In the genomic region with DNA sequence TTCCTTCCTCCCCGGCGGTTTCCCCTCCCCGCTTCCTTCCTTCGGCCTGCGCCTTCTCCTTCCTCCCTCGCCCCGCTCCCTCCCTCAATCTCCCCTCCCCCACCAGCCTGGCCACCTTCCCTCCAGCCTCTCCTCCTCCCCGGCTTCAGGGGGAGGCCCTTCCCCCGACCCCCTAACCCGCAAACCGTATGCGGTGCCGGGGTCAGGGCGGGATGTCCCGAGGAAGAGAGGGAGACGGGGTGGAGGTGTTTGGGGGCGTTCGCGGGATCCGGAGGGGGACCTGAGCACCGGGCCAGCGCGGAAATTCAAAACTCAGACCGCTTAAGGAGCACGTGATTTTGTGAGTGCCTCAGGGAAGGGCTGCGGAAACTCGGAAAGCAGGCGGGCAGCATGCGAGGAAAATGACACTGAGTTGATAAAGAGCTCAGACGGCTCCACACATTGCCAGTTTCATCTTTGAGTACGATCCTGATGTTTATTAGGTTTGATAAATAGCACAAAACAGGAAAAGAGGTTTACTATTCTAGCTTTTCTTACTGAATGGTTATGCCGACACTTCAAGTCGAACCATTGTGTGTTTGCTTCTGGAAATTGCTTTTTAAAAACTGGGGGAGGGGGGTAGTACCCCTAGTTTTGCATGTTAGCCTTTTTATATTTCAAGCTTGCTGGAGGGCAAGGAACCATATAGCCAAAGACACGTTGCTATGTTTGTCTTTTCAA, we compare ENCODE assay signal across 8 cellular contexts. TPM values are rescaled to one million over a fixed set of nuclear protein-coding genes. Genes with fewer than 3 reads are reported as not detected.
DNase-seq lines count a peak whose midpoint lies in the region; ATAC-seq and TF ChIP-seq lines count a peak whose summit lies in the region.

No MANE protein-coding gene starts in this region.

- WGBS in mammary epithelial cell (ENCODE audit: low coverage, missing lambda C conversion rate) = 7% methylated on average over 5 of the region's 34 CpGs

- CTCF ChIA-PET in mammary epithelial cell (lab: Charles Lee; ENCODE audit: low non-redundant PET) = interaction anchor here (0.7 kb wide), 1 partner anchor 1975 kb away, joined by 3 read pairs; no protein-coding TSS in a partner anchor

- H3K27me3 ChIP-seq in SU-DHL-6 (ENCODE audit: low read length) (no peaks in the 10 kb centered on the region), mammary epithelial cell (ENCODE audit: insufficient read depth, low read length) (no peaks in the 10 kb centered on the region)

- DNase-seq in EH (ENCODE audit: low read depth) (peak; percentile 77), LoVo (ENCODE audit: low spot score) (peak; percentile 73), mammary epithelial cell (peak; percentile 67), kidney tubule cell (ENCODE audit: low spot score) (peak; percentile 73)
- peak; percentile 40 for DNase-seq in stimulated activated CD4-positive, alpha-beta T cell treated with anti-CD3 and anti-CD28 coated beads, Interleukin-4, amount 100 ng/mL, for 24 hours

- no peak for ATAC-seq in GM19455 (IDR thresholded peaks at IDR 0.05; ENCODE audit: unreplicated experiment)
- no peak for ATAC-seq in GM18861 (IDR thresholded peaks at IDR 0.05; ENCODE audit: unreplicated experiment)

- no peaks in the 10 kb centered on the region for H3K36me3 ChIP-seq in SU-DHL-6 (ENCODE audit: low read length)
- no peaks in the 10 kb centered on the region for H3K36me3 ChIP-seq in mammary epithelial cell (ENCODE audit: insufficient read depth, low read length)

- H3K4me1 ChIP-seq in mammary epithelial cell (ENCODE audit: insufficient read depth, low read length) = peaks cover 20% of the 10 kb centered on the region

- H3F3A ChIP-seq in SU-DHL-6 (ENCODE audit: insufficient read depth) = peaks cover 52% of the 10 kb centered on the region

- H3K4me3 ChIP-seq in SU-DHL-6 (ENCODE audit: insufficient read depth, low read length, poor library complexity, severe bottlenecking) (peak overlapping the region; percentile 98), mammary epithelial cell (replicated peaks in 1 of 3; ENCODE audit: insufficient read depth in 1 of 3, low read depth in 2 of 3, low read length in 3 of 3) (peak overlapping the region; percentile 83 to 95 (median 89))

- H3K4me2 ChIP-seq in SU-DHL-6 (ENCODE audit: low read depth, low read length, poor library complexity, severe bottlenecking) (peak overlapping the region; percentile 99), mammary epithelial cell (ENCODE audit: insufficient read depth, low read depth, low read length) (peak overlapping the region; percentile 90)

- H3K9ac ChIP-seq in SU-DHL-6 (ENCODE audit: low read length) (peak overlapping the region; percentile 91), mammary epithelial cell (ENCODE audit: insufficient read depth, low read length) (peak overlapping the region; percentile 85)

- BruUV-seq in mammary epithelial cell (replicated peaks; lab: Mats Ljungman, UMichigan) = TSS peak; percentile 49

- TF ChIP-seq CTCF in SU-DHL-6 (IDR thresholded peaks at IDR 0.05; ENCODE audit: insufficient read depth, low read length, poor library complexity, severe bottlenecking) (no peak), mammary epithelial cell (conservative IDR thresholded peaks at IDR 0.05 in 1 of 2, IDR thresholded peaks at IDR 0.05 in 1 of 2; ENCODE audit: extremely low read depth in 1 of 2, insufficient read depth in 1 of 2, low read depth in 1 of 2, low read length in 2 of 2) (no peak)

- H3K9me3 ChIP-seq in SU-DHL-6 (ENCODE audit: insufficient read depth, low read length) (no peaks in the 10 kb centered on the region), mammary epithelial cell (replicated peaks; ENCODE audit: insufficient read depth, low read length) (no peaks in the 10 kb centered on the region)

- dilution Hi-C loops in mammary epithelial cell (cut with HindIII; ENCODE audit: low sequenced_read_pairs) = no loop called here

- no peaks in the 10 kb centered on the region for H3K9me2 ChIP-seq in SU-DHL-6 (replicated peaks; ENCODE audit: insufficient read depth, low read length)

- in situ Hi-C loops in mammary epithelial cell (cut with MboI; ENCODE audit: low sequenced_read_pairs in 2 of 2) = loop anchor here (10.0 to 25.0 kb wide), 3 partner anchors 87 to 376 kb away; a partner anchor contains a TSS

- H3K79me2 ChIP-seq in SU-DHL-6 (ENCODE audit: insufficient read depth, low read length) (peaks cover 20% of the 10 kb centered on the region), mammary epithelial cell (ENCODE audit: insufficient read depth, low read length) (peaks cover 18% of the 10 kb centered on the region)

- peak overlapping the region; percentile 52 for H2AFZ ChIP-seq in SU-DHL-6 (ENCODE audit: low read depth, low read length, severe bottlenecking)
- H2AFZ ChIP-seq in mammary epithelial cell (ENCODE audit: low read depth, low read length) = peak overlapping the region; percentile 95

- H3K27ac ChIP-seq in SU-DHL-6 (ENCODE audit: low read depth, low read length) (peak overlapping the region; percentile 97), mammary epithelial cell (ENCODE audit: insufficient read depth, low read depth, low read length) (peak overlapping the region; percentile 59)

- intact Hi-C loops in mammary epithelial cell (cut with micrococcal nuclease) = no loop called here

- H4K20me1 ChIP-seq in SU-DHL-6 (ENCODE audit: low read depth, low read length) = no peaks in the 10 kb centered on the region
- no peaks in the 10 kb centered on the region for H4K20me1 ChIP-seq in mammary epithelial cell (ENCODE audit: insufficient read depth, low read length)

RNA-seq across cellular contexts. Expression of a gene that starts 5.4 kb away (rescaled TPM):
- total RNA-seq in mammary epithelial cell = 1 to 10 TPM; 5.0 to 7.0 TPM
- 1.7 TPM for polyA plus RNA-seq in mammary epithelial cell
- 9.3 TPM for polyA minus RNA-seq in mammary epithelial cell
